ENCODE assay signal across 32 cellular contexts in the genomic region with DNA sequence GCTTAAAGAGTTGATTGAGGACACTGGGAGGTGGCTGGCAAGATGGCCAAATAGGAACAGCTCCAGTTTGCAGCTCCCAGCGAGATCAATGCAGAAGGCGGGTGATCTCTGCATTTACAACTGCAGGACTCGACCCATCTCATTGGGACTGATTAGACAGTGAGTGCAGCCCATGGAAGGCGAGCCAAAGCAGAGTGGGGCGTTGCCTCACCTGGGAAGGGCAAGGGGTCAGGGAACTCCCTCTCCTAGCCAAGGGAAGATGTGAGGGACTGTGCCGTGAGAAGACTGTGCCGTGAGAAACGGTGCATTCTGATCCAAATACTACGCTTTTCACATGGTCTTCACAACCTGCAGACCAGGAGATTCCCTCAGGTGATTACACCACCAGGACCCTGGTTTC.
"Had no signal": no experiment of that assay in that cellular context is flagged by ENCODE, and none has a peak within 500 bp of the region (broad histone marks: within the 10 kb centered on the region; RNA-seq: fewer than 3 reads in every experiment).

No MANE protein-coding gene starts in this region.

- ATAC-seq: activated CD8-positive, alpha-beta T cell treated with anti-CD3 and anti-CD28 coated beads for 36 hours; activated naive CD4-positive, alpha-beta T cell treated with anti-CD3 and anti-CD28 coated beads, Interleukin-2, amount 50 U/mL, for 72 hours; activated T-cell treated with anti-CD3 and anti-CD28 coated beads, Interleukin-2, amount 50 U/mL, for 4 hours; activated T-cell treated with anti-CD3 and anti-CD28 coated beads, Interleukin-2, amount 50 U/mL, for 72 hours; activated T-helper 17 cell treated with anti-CD3 and anti-CD28 coated beads, Interleukin-2, amount 50 U/mL, for 72 hours had no signal

- H3K27ac ChIP-seq: ascending aorta, brain microvascular endothelial cell, breast epithelium, VCaP had no signal

- H3K4me3 ChIP-seq: ascending aorta, breast epithelium had no signal

- H3K4me1 ChIP-seq: ascending aorta, breast epithelium had no signal

- H3K36me3 ChIP-seq: brain microvascular endothelial cell, breast epithelium had no signal

- H3K27me3 ChIP-seq: ascending aorta, brain microvascular endothelial cell, breast epithelium had no signal

- DNase-seq: activated B cell treated with CpG ODN at 0.5 μM for 24 hours; activated CD4-positive, alpha-beta memory T cell treated with anti-CD3 and anti-CD28 coated beads for 36 hours; activated CD4-positive, alpha-beta T cell treated with anti-CD3 and anti-CD28 coated beads for 4 hours; activated CD4-positive, alpha-beta T cell treated with anti-CD3 and anti-CD28 coated beads, Interleukin-2, amount 10 ng/mL, durations not matched to agents 24 days and 14 days; activated CD4-positive, alpha-beta T cell treated with anti-CD3 and anti-CD28 coated beads, Interleukin-2, amount 50 U/mL, for 1 hour; activated CD4-positive, alpha-beta T cell treated with anti-CD3 and anti-CD28 coated beads, Interleukin-2, amount 50 U/mL, for 4 hours; activated CD4-positive, CD25-positive, alpha-beta regulatory T cell treated with anti-CD3 and anti-CD28 coated beads, Interleukin-2, amount 50 U/mL, for 72 hours; activated CD8-positive, alpha-beta memory T cell treated with anti-CD3 and anti-CD28 coated beads, Interleukin-2, amount 50 U/mL, for 4 hours; activated CD8-positive, alpha-beta T cell treated with anti-CD3 and anti-CD28 coated beads for 36 hours; activated effector memory CD4-positive, alpha-beta T cell treated with anti-CD3 and anti-CD28 coated beads, Interleukin-2, amount 50 U/mL, for 16 hours; activated gamma-delta T cell treated with Interleukin-2 at 50 U/mL for 16 hours; activated naive CD4-positive, alpha-beta T cell; activated naive CD4-positive, alpha-beta T cell treated with anti-CD3 and anti-CD28 coated beads for 36 hours; activated naive CD4-positive, alpha-beta T cell treated with anti-CD3 and anti-CD28 coated beads, Interleukin-2, amount 50 U/mL, for 16 hours; activated naive CD8-positive, alpha-beta T cell treated with anti-CD3 and anti-CD28 coated beads for 36 hours; activated T-cell treated with anti-CD3 and anti-CD28 coated beads for 4 hours; activated T-cell treated with anti-CD3 and anti-CD28 coated beads, Interleukin-2, amount 50 U/mL, for 1 hour; activated T-cell treated with anti-CD3 and anti-CD28 coated beads, Interleukin-2, amount 50 U/mL, for 4 hours; activated T-cell treated with anti-CD3 and anti-CD28 coated beads, Interleukin-2, amount 50 U/mL, for 72 hours; amygdala; anterior cingulate cortex; brain microvascular endothelial cell; central memory CD4-positive, alpha-beta T cell; SW 1271; T-helper 1 cell; T-helper 2 cell; T-helper 9 cell had no signal
